1 cellular context compared by ENCODE assay signal in genomic region chr22:44709881-44710400, GRCh38.
TF ChIP-seq lines count a peak whose summit lies in the region.

No MANE protein-coding gene starts in this region.

TF ChIP-seq in K562, 482 proteins besides CTCF, POLR2A, EP300 and RAD21:
- TF ChIP-seq SRSF9 (IDR thresholded peaks at IDR 0.05; ENCODE audit: borderline replicate concordance, low read depth, low read length) (no peak), NFIC (IDR thresholded peaks at IDR 0.05) (peak; percentile 25; the same call in 1 of the 2 replicates), CAMTA2 (CRISPR knock-in tag; conservative IDR thresholded peaks at IDR 0.05) (no peak)
